In the genomic region with DNA sequence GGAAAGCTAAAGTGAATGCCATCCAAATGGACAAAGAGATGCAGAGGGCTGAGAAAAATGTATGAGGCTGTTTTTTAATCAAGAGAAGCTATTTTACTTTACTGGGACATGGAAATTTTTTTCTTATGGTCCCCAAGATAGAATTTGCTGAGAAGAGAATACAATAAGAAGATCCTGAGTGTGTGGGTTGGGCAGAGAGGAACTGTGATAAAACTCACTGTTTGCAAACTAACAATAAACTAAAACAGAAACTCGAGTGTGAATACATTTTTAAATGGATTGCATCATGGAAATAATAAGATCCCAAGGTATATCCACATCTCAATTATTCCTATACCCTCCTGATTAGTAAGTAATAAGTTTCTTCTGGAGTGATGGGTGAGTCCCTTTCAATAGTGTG, we compare ENCODE assay signal across 1 cellular context.
TF ChIP-seq lines count a peak whose summit lies in the region.

No MANE protein-coding gene starts in this region.

TF ChIP-seq in HepG2, 621 proteins besides CTCF, POLR2A, EP300 and RAD21 (continued from another document):
- TF ChIP-seq, protein P1, sequence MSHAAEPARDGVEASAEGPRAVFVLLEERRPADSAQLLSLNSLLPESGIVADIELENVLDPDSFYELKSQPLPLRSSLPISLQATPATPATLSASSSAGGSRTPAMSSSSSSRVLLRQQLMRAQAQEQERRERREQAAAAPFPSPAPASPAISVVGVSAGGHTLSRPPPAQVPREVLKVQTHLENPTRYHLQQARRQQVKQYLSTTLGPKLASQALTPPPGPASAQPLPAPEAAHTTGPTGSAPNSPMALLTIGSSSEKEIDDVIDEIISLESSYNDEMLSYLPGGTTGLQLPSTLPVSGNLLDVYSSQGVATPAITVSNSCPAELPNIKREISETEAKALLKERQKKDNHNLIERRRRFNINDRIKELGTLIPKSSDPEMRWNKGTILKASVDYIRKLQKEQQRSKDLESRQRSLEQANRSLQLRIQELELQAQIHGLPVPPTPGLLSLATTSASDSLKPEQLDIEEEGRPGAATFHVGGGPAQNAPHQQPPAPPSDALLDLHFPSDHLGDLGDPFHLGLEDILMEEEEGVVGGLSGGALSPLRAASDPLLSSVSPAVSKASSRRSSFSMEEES (CRISPR knock-in tag; IDR thresholded peaks at IDR 0.05): no peak
- TF ChIP-seq, protein P2, sequence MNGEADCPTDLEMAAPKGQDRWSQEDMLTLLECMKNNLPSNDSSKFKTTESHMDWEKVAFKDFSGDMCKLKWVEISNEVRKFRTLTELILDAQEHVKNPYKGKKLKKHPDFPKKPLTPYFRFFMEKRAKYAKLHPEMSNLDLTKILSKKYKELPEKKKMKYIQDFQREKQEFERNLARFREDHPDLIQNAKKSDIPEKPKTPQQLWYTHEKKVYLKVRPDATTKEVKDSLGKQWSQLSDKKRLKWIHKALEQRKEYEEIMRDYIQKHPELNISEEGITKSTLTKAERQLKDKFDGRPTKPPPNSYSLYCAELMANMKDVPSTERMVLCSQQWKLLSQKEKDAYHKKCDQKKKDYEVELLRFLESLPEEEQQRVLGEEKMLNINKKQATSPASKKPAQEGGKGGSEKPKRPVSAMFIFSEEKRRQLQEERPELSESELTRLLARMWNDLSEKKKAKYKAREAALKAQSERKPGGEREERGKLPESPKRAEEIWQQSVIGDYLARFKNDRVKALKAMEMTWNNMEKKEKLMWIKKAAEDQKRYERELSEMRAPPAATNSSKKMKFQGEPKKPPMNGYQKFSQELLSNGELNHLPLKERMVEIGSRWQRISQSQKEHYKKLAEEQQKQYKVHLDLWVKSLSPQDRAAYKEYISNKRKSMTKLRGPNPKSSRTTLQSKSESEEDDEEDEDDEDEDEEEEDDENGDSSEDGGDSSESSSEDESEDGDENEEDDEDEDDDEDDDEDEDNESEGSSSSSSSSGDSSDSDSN (CRISPR knock-in tag; IDR thresholded peaks at IDR 0.05): no peak
